11 cellular contexts compared by ENCODE assay signal in the genomic region with DNA sequence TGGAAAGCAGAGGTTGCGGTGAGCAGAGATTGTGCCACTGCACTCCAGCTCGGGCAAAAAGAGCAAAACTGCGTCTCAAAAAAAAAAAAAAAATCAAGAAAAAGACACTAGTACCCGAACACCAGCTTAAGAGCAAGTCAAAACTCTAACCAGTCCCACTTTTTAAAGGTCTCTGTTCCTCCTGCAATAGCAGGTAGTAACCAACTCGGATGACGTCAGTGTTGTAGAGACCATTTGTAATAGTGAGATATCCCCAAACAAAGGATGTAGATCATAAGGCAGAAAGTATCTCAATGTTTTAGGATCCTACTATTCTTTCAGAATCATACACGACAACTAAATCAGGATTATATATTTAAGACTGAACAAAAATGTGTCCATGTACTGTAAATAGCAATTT. TPM values are rescaled to one million over a fixed set of nuclear protein-coding genes. Genes with fewer than 3 reads are reported as not detected.
DNase-seq lines count a peak whose midpoint lies in the region; ATAC-seq and TF ChIP-seq lines count a peak whose summit lies in the region.
"Had no signal": no experiment of that assay in that cellular context is flagged by ENCODE, and none has a peak within 500 bp of the region (broad histone marks: within the 10 kb centered on the region; RNA-seq: fewer than 3 reads in every experiment).

No MANE protein-coding gene starts in this region.

- H3K9me3 Mint-ChIP-seq in activated CD4-positive, alpha-beta T cell treated with anti-CD3 and anti-CD28 coated beads, Interleukin-2, amount 10 ng/mL, durations not matched to agents 24 days and 14 days = no peaks in the 10 kb centered on the region
- H3K9me3 Mint-ChIP-seq in brain (no peaks in the 10 kb centered on the region), osteocyte (ENCODE audit: unreplicated experiment) (no peaks in the 10 kb centered on the region)

- no peaks in the 10 kb centered on the region for H3K4me1 ChIP-seq in aorta (ENCODE audit: control insufficient read depth in 1 of 2, insufficient read depth in 2 of 2, low read length in 2 of 2)

- TF ChIP-seq CTCF in brain (conservative IDR thresholded peaks at IDR 0.05) (no peak), osteocyte (IDR thresholded peaks at IDR 0.05) (no peak)

- no peaks in the 10 kb centered on the region for H3K36me3 ChIP-seq in aorta (ENCODE audit: control insufficient read depth in 1 of 2, insufficient read depth in 2 of 2, low read length in 1 of 2)

- WGBS in aorta, 2 donors = 88 to 91% methylated on average over 7 of the region's 7 CpGs

- no peak for DNase-seq in activated CD4-positive, alpha-beta T cell treated with anti-CD3 and anti-CD28 coated beads, Interleukin-2, amount 10 ng/mL, durations not matched to agents 24 days and 14 days
- DNase-seq in activated CD4-positive, alpha-beta T cell treated with anti-CD3 and anti-CD28 coated beads, Interleukin-2, amount 50 U/mL, for 1 hour = no peak
- DNase-seq in NCI-H2227 treated with DMSO at 0.1 percent for 48 hours (lab: John Stamatoyannopoulos, UW) (peak; percentile 19), osteocyte (ENCODE audit: extremely low spot score, unreplicated experiment) (no peak), aorta (no peak)
- DNase-seq: left cardiac atrium; stimulated activated CD4-positive, alpha-beta T cell treated with anti-CD3 and anti-CD28 coated beads, Interleukin-1b, Interleukin-23, amount 100 ng/mL, for 48 hours; T1000 had no signal

- ATAC-seq in aorta (ENCODE audit: low FRiP score) (no peak), HG02642 (IDR thresholded peaks at IDR 0.05; ENCODE audit: poor library complexity, unreplicated experiment) (no peak), GM19397 (IDR thresholded peaks at IDR 0.05; ENCODE audit: unreplicated experiment) (no peak)
- ATAC-seq: left cardiac atrium had no signal

- H3K4me3 Mint-ChIP-seq in activated CD4-positive, alpha-beta T cell treated with anti-CD3 and anti-CD28 coated beads, Interleukin-2, amount 10 ng/mL, durations not matched to agents 24 days and 14 days = peak overlapping the region; percentile 98
- H3K4me3 Mint-ChIP-seq in brain (peak overlapping the region; percentile 90 to 98 (median 96)), osteocyte (ENCODE audit: unreplicated experiment) (peak overlapping the region; percentile 89)

- peaks cover 37% of the 10 kb centered on the region for H3K4me1 Mint-ChIP-seq in activated CD4-positive, alpha-beta T cell treated with anti-CD3 and anti-CD28 coated beads, Interleukin-2, amount 10 ng/mL, durations not matched to agents 24 days and 14 days
- H3K4me1 Mint-ChIP-seq in brain (peaks cover 74% of the 10 kb centered on the region), osteocyte (ENCODE audit: unreplicated experiment) (peaks cover 29% of the 10 kb centered on the region)

- peaks cover 29% of the 10 kb centered on the region for H3K36me3 Mint-ChIP-seq in activated CD4-positive, alpha-beta T cell treated with anti-CD3 and anti-CD28 coated beads, Interleukin-2, amount 10 ng/mL, durations not matched to agents 24 days and 14 days (ENCODE audit: low read depth)
- H3K36me3 Mint-ChIP-seq in brain (peaks cover 36% of the 10 kb centered on the region), osteocyte (ENCODE audit: unreplicated experiment) (peaks cover 18% of the 10 kb centered on the region)

- H3K4me3 ChIP-seq in aorta (ENCODE audit: low read length in 2 of 2) = no peak overlapping the region

- H3K27me3 ChIP-seq in aorta (ENCODE audit: control insufficient read depth in 1 of 2, insufficient read depth in 2 of 2, low read length in 1 of 2) = peaks cover 0 to 2% of the 10 kb centered on the region in 2 donors

- H3K9me3 ChIP-seq in aorta (ENCODE audit: control insufficient read depth, low read length) = no peaks in the 10 kb centered on the region

- no peak overlapping the region for H3K27ac Mint-ChIP-seq in activated CD4-positive, alpha-beta T cell treated with anti-CD3 and anti-CD28 coated beads, Interleukin-2, amount 10 ng/mL, durations not matched to agents 24 days and 14 days
- H3K27ac Mint-ChIP-seq in brain (peak overlapping the region; percentile 93 to 99 (median 98)), osteocyte (ENCODE audit: unreplicated experiment) (peak overlapping the region; percentile 85)

- H3K27ac ChIP-seq in aorta (ENCODE audit: low read depth in 1 of 2, low read length in 2 of 2) = no peak overlapping the region

- intact Hi-C loops in activated CD4-positive, alpha-beta T cell treated with anti-CD3 and anti-CD28 coated beads, Interleukin-2, amount 10 ng/mL, durations not matched to agents 24 days and 14 days (cut with micrococcal nuclease) = loop anchor here (5.0 kb wide), 2 partner anchors 40 to 630 kb away; a partner anchor contains a TSS
- intact Hi-C loops in aorta (cut with DNase I) = no loop called here

- no peaks in the 10 kb centered on the region for H3K27me3 Mint-ChIP-seq in activated CD4-positive, alpha-beta T cell treated with anti-CD3 and anti-CD28 coated beads, Interleukin-2, amount 10 ng/mL, durations not matched to agents 24 days and 14 days
- H3K27me3 Mint-ChIP-seq in brain (peaks cover 13% of the 10 kb centered on the region), osteocyte (ENCODE audit: unreplicated experiment) (no peaks in the 10 kb centered on the region)

RNA-seq across cellular contexts. Expression of a gene that starts 2.4 kb away (rescaled TPM):
- 271 and 292 TPM in 2 replicates for total RNA-seq in activated CD4-positive, alpha-beta T cell treated with anti-CD3 and anti-CD28 coated beads, Interleukin-2, amount 10 ng/mL, durations not matched to agents 24 days and 14 days
- 609 TPM for polyA plus RNA-seq in brain (ENCODE audit: insufficient read depth, low read depth, low replicate concordance)
- 89.7 and 95.9 TPM in 2 replicates for total RNA-seq in osteocyte
- total RNA-seq in aorta = 10 to 100 TPM; 16.0 to 18.3 TPM
- polyA plus RNA-seq in aorta = 100 to 1,000 TPM in 1 of 2 donors, 10 to 100 TPM in 1; 10.8 to 144 TPM

RNA-seq across cellular contexts. Expression of a gene that starts 20.4 kb away (rescaled TPM):
- 76.5 and 84.7 TPM in 2 replicates for total RNA-seq in activated CD4-positive, alpha-beta T cell treated with anti-CD3 and anti-CD28 coated beads, Interleukin-2, amount 10 ng/mL, durations not matched to agents 24 days and 14 days
- polyA plus RNA-seq in brain (ENCODE audit: insufficient read depth, low read depth, low replicate concordance) = 38.9 TPM
- total RNA-seq in osteocyte = 45.6 and 48.2 TPM in 2 replicates
- 10 to 100 TPM; 24.7 to 29.6 TPM for total RNA-seq in aorta
- 10 to 100 TPM; 28.7 to 93.0 TPM for polyA plus RNA-seq in aorta

RNA-seq across cellular contexts. Expression of a gene that starts 30.9 kb away (rescaled TPM):
- total RNA-seq in activated CD4-positive, alpha-beta T cell treated with anti-CD3 and anti-CD28 coated beads, Interleukin-2, amount 10 ng/mL, durations not matched to agents 24 days and 14 days = 658 and 659 TPM in 2 replicates
- polyA plus RNA-seq in brain (ENCODE audit: insufficient read depth, low read depth, low replicate concordance) (703 TPM), aorta (100 to 1,000 TPM in 1 of 2 donors, 10 to 100 TPM in 1; 96.2 to 113 TPM)
- total RNA-seq in osteocyte (472 and 483 TPM in 2 replicates), aorta (100 to 1,000 TPM; 262 to 280 TPM)

RNA-seq across cellular contexts. Expression of a gene that starts 42.1 kb away (rescaled TPM):
- 11.2 and 12.0 TPM in 2 replicates for total RNA-seq in activated CD4-positive, alpha-beta T cell treated with anti-CD3 and anti-CD28 coated beads, Interleukin-2, amount 10 ng/mL, durations not matched to agents 24 days and 14 days
- polyA plus RNA-seq in brain (ENCODE audit: insufficient read depth, low read depth, low replicate concordance) (17.8 TPM), aorta (1 to 10 TPM; 4.9 to 8.6 TPM)
- total RNA-seq in osteocyte (12.8 and 13.6 TPM in 2 replicates), aorta (10 to 100 TPM in 1 of 2 donors, 1 to 10 TPM in 1; 8.7 to 19.4 TPM)

RNA-seq across cellular contexts. Expression of a gene that starts 53.6 kb away (rescaled TPM):
- 125 and 136 TPM in 2 replicates for total RNA-seq in activated CD4-positive, alpha-beta T cell treated with anti-CD3 and anti-CD28 coated beads, Interleukin-2, amount 10 ng/mL, durations not matched to agents 24 days and 14 days
- 42.5 TPM for polyA plus RNA-seq in brain (ENCODE audit: insufficient read depth, low read depth, low replicate concordance)
- total RNA-seq in osteocyte = 58.1 and 61.1 TPM in 2 replicates
- total RNA-seq in aorta = 10 to 100 TPM; 71.0 to 76.2 TPM
- 10 to 100 TPM; 17.2 to 99.5 TPM for polyA plus RNA-seq in aorta
